In the genomic region with DNA sequence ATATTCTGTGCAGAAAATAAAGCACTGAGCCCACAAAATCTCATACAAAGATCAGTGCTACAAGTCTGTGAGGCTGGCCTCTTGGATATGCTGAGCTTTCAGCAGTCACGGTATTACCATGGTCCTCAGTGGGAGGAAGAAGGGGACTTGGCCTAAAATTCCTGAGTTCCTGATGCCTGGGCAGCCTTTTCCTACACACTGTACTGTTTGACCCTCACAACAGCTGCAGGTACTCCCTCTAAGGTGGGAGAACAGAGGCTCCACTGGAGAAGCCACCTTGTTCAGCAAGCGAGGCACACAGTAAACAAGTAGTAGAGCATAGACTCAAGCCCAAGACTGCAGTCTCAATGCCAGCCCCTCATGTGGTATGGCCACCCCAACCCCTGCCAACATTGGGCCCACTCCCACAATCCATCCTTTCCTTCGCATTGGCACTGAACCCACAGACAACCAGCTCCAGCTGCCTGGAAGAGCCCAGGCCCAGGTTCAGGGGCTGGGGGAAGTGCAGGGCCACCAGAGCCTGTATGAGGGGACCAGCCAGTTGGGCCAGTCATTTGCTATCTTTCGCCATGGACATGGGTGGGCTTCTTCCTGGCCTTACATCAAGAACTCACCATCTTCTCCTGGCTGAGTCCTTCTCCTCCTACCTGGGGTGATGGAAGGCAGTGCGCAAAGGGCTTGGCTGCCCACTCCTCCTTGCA, we compare ENCODE assay signal across 2 cellular contexts.
TF ChIP-seq lines count a peak whose summit lies in the region.

No MANE protein-coding gene starts in this region.

TF ChIP-seq in K562, 482 proteins besides CTCF, POLR2A, EP300 and RAD21:
- TF ChIP-seq, protein P1, sequence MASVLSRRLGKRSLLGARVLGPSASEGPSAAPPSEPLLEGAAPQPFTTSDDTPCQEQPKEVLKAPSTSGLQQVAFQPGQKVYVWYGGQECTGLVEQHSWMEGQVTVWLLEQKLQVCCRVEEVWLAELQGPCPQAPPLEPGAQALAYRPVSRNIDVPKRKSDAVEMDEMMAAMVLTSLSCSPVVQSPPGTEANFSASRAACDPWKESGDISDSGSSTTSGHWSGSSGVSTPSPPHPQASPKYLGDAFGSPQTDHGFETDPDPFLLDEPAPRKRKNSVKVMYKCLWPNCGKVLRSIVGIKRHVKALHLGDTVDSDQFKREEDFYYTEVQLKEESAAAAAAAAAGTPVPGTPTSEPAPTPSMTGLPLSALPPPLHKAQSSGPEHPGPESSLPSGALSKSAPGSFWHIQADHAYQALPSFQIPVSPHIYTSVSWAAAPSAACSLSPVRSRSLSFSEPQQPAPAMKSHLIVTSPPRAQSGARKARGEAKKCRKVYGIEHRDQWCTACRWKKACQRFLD (CRISPR knock-in tag; IDR thresholded peaks at IDR 0.05): 0 out of 2 replicates have a peak, but pooled peaks have one; percentile 8
- TF ChIP-seq PHTF2 (CRISPR knock-in tag; IDR thresholded peaks at IDR 0.05) (no peak), HMGN3 (IDR thresholded peaks at IDR 0.05; ENCODE audit: borderline replicate concordance, extremely low read depth, insufficient read length, low read depth, low read length) (peak; percentile 18), TBL1XR1 (IDR thresholded peaks at IDR 0.05; ENCODE audit: low read length in 2 of 2) (0 out of 4 replicates have a peak, but pooled peaks of 1 of the 2 experiments have one; percentile 0), OTX1 (CRISPR knock-in tag; IDR thresholded peaks at IDR 0.05) (no peak), FOXJ2 (tag; IDR thresholded peaks at IDR 0.05) (0 out of 2 replicates have a peak, but pooled peaks have one; percentile 8), ZNF274 (IDR thresholded peaks at IDR 0.05; ENCODE audit: borderline replicate concordance, low read depth, low read length) (0 out of 2 replicates have a peak, but pooled peaks have one; percentile 15), ATF1 (CRISPR knock-in tag; IDR thresholded peaks at IDR 0.05) (no peak), ATF1 (tag; IDR thresholded peaks at IDR 0.05) (0 out of 2 replicates have a peak, but pooled peaks have one; percentile 0), SRSF3 (IDR thresholded peaks at IDR 0.05; ENCODE audit: insufficient read depth, low read length) (no peak)
- TF ChIP-seq, protein P2, sequence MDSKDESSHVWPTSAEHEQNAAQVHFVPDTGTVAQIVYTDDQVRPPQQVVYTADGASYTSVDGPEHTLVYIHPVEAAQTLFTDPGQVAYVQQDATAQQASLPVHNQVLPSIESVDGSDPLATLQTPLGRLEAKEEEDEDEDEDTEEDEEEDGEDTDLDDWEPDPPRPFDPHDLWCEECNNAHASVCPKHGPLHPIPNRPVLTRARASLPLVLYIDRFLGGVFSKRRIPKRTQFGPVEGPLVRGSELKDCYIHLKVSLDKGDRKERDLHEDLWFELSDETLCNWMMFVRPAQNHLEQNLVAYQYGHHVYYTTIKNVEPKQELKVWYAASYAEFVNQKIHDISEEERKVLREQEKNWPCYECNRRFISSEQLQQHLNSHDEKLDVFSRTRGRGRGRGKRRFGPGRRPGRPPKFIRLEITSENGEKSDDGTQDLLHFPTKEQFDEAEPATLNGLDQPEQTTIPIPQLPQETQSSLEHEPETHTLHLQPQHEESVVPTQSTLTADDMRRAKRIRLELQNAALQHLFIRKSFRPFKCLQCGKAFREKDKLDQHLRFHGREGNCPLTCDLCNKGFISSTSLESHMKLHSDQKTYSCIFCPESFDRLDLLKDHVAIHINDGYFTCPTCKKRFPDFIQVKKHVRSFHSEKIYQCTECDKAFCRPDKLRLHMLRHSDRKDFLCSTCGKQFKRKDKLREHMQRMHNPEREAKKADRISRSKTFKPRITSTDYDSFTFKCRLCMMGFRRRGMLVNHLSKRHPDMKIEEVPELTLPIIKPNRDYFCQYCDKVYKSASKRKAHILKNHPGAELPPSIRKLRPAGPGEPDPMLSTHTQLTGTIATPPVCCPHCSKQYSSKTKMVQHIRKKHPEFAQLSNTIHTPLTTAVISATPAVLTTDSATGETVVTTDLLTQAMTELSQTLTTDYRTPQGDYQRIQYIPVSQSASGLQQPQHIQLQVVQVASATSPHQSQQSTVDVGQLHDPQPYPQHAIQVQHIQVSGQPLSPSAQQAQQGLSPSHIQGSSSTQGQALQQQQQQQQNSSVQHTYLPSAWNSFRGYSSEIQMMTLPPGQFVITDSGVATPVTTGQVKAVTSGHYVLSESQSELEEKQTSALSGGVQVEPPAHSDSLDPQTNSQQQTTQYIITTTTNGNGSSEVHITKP (IDR thresholded peaks at IDR 0.05; ENCODE audit: partially characterized antibody): peak; percentile 2

TF ChIP-seq in HepG2, 621 proteins besides CTCF, POLR2A, EP300 and RAD21 (continues in another document):
- no peak for TF ChIP-seq ZNF777 (CRISPR knock-in tag; IDR thresholded peaks at IDR 0.05)
- TF ChIP-seq FOXJ3 (CRISPR knock-in tag; IDR thresholded peaks at IDR 0.05; ENCODE audit: borderline replicate concordance): no peak
- 0 out of 2 replicates have a peak, but pooled peaks have one; percentile 36 for TF ChIP-seq THYN1 (CRISPR knock-in tag; IDR thresholded peaks at IDR 0.05; ENCODE audit: borderline replicate concordance, low read depth)
- no peak for TF ChIP-seq ZBTB3 (CRISPR knock-in tag; IDR thresholded peaks at IDR 0.05; ENCODE audit: borderline replicate concordance, low read depth)
- TF ChIP-seq, protein P3, sequence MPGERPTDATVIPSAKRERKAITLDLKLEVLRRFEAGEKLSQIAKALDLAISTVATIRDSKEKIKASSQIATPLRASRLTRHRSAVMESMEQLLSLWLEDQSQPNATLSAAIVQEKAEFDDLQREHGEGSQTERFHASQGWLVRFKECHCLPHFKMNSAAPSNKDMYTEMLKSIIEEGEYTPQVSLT (CRISPR knock-in tag; IDR thresholded peaks at IDR 0.05; ENCODE audit: borderline replicate concordance, low read depth): no peak
- TF ChIP-seq, protein P4, sequence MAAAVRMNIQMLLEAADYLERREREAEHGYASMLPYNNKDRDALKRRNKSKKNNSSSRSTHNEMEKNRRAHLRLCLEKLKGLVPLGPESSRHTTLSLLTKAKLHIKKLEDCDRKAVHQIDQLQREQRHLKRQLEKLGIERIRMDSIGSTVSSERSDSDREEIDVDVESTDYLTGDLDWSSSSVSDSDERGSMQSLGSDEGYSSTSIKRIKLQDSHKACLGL (CRISPR knock-in tag; IDR thresholded peaks at IDR 0.05): no peak
- TF ChIP-seq ZNF766 (CRISPR knock-in tag; IDR thresholded peaks at IDR 0.05; ENCODE audit: borderline replicate concordance): no peak
- TF ChIP-seq, protein P5, sequence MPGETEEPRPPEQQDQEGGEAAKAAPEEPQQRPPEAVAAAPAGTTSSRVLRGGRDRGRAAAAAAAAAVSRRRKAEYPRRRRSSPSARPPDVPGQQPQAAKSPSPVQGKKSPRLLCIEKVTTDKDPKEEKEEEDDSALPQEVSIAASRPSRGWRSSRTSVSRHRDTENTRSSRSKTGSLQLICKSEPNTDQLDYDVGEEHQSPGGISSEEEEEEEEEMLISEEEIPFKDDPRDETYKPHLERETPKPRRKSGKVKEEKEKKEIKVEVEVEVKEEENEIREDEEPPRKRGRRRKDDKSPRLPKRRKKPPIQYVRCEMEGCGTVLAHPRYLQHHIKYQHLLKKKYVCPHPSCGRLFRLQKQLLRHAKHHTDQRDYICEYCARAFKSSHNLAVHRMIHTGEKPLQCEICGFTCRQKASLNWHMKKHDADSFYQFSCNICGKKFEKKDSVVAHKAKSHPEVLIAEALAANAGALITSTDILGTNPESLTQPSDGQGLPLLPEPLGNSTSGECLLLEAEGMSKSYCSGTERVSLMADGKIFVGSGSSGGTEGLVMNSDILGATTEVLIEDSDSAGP (CRISPR knock-in tag; IDR thresholded peaks at IDR 0.05; ENCODE audit: borderline replicate concordance): peak; percentile 36; the same call in 1 of the 2 replicates
- TF ChIP-seq MTA1 (CRISPR knock-in tag; IDR thresholded peaks at IDR 0.05; ENCODE audit: borderline replicate concordance): no peak
- TF ChIP-seq SIN3B (IDR thresholded peaks at IDR 0.05; ENCODE audit: low read length): no peak
- no peak for TF ChIP-seq ZBTB38 (CRISPR knock-in tag; IDR thresholded peaks at IDR 0.05)
- TF ChIP-seq ZNF468 (CRISPR knock-in tag; IDR thresholded peaks at IDR 0.05): no peak
- TF ChIP-seq ZC3H4 (CRISPR knock-in tag; IDR thresholded peaks at IDR 0.05; ENCODE audit: borderline replicate concordance): peak; percentile 30; the same call in 1 of the 2 replicates
- TF ChIP-seq ZNF572 (CRISPR knock-in tag; IDR thresholded peaks at IDR 0.05): peak; percentile 53; the same call in 1 of the 2 replicates
- no peak for TF ChIP-seq THAP11 (CRISPR knock-in tag; IDR thresholded peaks at IDR 0.05)
- TF ChIP-seq ZNF329 (CRISPR knock-in tag; IDR thresholded peaks at IDR 0.05; ENCODE audit: low read depth): no peak
- TF ChIP-seq TCF7L2 (IDR thresholded peaks at IDR 0.05; ENCODE audit: low read depth, low read length): peak; percentile 50; the same call in 1 of the 2 replicates
- TF ChIP-seq, protein P6, sequence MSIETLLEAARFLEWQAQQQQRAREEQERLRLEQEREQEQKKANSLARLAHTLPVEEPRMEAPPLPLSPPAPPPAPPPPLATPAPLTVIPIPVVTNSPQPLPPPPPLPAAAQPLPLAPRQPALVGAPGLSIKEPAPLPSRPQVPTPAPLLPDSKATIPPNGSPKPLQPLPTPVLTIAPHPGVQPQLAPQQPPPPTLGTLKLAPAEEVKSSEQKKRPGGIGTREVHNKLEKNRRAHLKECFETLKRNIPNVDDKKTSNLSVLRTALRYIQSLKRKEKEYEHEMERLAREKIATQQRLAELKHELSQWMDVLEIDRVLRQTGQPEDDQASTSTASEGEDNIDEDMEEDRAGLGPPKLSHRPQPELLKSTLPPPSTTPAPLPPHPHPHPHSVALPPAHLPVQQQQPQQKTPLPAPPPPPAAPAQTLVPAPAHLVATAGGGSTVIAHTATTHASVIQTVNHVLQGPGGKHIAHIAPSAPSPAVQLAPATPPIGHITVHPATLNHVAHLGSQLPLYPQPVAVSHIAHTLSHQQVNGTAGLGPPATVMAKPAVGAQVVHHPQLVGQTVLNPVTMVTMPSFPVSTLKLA (IDR thresholded peaks at IDR 0.05): no peak
- TF ChIP-seq NFE2L1 (CRISPR knock-in tag; IDR thresholded peaks at IDR 0.05; ENCODE audit: borderline replicate concordance): peak; percentile 23; the same call in 1 of the 2 replicates
- no peak for TF ChIP-seq KDM2A (CRISPR knock-in tag; IDR thresholded peaks at IDR 0.05; ENCODE audit: borderline replicate concordance, low read depth)
- TF ChIP-seq, protein P7, sequence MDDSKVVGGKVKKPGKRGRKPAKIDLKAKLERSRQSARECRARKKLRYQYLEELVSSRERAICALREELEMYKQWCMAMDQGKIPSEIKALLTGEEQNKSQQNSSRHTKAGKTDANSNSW (CRISPR knock-in tag; IDR thresholded peaks at IDR 0.05; ENCODE audit: borderline replicate concordance): no peak
- TF ChIP-seq, protein P8, sequence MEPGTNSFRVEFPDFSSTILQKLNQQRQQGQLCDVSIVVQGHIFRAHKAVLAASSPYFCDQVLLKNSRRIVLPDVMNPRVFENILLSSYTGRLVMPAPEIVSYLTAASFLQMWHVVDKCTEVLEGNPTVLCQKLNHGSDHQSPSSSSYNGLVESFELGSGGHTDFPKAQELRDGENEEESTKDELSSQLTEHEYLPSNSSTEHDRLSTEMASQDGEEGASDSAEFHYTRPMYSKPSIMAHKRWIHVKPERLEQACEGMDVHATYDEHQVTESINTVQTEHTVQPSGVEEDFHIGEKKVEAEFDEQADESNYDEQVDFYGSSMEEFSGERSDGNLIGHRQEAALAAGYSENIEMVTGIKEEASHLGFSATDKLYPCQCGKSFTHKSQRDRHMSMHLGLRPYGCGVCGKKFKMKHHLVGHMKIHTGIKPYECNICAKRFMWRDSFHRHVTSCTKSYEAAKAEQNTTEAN (CRISPR knock-in tag; conservative IDR thresholded peaks at IDR 0.05): no peak
- no peak for TF ChIP-seq ZNF768 (CRISPR knock-in tag; IDR thresholded peaks at IDR 0.05)
- no peak for TF ChIP-seq ZNF333 (CRISPR knock-in tag; IDR thresholded peaks at IDR 0.05; ENCODE audit: borderline replicate concordance)
- TF ChIP-seq SSRP1 (CRISPR knock-in tag; IDR thresholded peaks at IDR 0.05): 0 out of 2 replicates have a peak, but pooled peaks have one; percentile 46
- 0 out of 2 replicates have a peak, but pooled peaks have one; percentile 47 for TF ChIP-seq SNAPC2 (CRISPR knock-in tag; IDR thresholded peaks at IDR 0.05)
- no peak for TF ChIP-seq ZMYM2 (CRISPR knock-in tag; IDR thresholded peaks at IDR 0.05)
- peak; percentile 15; the same call in 1 of the 2 replicates for TF ChIP-seq ZNF543 (CRISPR knock-in tag; IDR thresholded peaks at IDR 0.05)
- TF ChIP-seq ZNF792 (CRISPR knock-in tag; IDR thresholded peaks at IDR 0.05): no peak
- TF ChIP-seq KAT7 (CRISPR knock-in tag; IDR thresholded peaks at IDR 0.05; ENCODE audit: borderline replicate concordance): peak; percentile 71; the same call in 1 of the 2 replicates
- no peak for TF ChIP-seq HNF4A (CRISPR knock-in tag; IDR thresholded peaks at IDR 0.05)
- no peak; the same call in 1 of the 2 replicates for TF ChIP-seq NCOA2 (CRISPR knock-in tag; IDR thresholded peaks at IDR 0.05)
- TF ChIP-seq, protein P9, sequence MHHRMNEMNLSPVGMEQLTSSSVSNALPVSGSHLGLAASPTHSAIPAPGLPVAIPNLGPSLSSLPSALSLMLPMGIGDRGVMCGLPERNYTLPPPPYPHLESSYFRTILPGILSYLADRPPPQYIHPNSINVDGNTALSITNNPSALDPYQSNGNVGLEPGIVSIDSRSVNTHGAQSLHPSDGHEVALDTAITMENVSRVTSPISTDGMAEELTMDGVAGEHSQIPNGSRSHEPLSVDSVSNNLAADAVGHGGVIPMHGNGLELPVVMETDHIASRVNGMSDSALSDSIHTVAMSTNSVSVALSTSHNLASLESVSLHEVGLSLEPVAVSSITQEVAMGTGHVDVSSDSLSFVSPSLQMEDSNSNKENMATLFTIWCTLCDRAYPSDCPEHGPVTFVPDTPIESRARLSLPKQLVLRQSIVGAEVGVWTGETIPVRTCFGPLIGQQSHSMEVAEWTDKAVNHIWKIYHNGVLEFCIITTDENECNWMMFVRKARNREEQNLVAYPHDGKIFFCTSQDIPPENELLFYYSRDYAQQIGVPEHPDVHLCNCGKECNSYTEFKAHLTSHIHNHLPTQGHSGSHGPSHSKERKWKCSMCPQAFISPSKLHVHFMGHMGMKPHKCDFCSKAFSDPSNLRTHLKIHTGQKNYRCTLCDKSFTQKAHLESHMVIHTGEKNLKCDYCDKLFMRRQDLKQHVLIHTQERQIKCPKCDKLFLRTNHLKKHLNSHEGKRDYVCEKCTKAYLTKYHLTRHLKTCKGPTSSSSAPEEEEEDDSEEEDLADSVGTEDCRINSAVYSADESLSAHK (CRISPR knock-in tag; IDR thresholded peaks at IDR 0.05; ENCODE audit: borderline replicate concordance): no peak
- 0 out of 2 replicates have a peak, but pooled peaks have one; percentile 22 for TF ChIP-seq SP4 (CRISPR knock-in tag; IDR thresholded peaks at IDR 0.05)
- TF ChIP-seq TMF1 (CRISPR knock-in tag; IDR thresholded peaks at IDR 0.05; ENCODE audit: low read depth): no peak
- no peak for TF ChIP-seq XBP1 (CRISPR knock-in tag; IDR thresholded peaks at IDR 0.05)
- TF ChIP-seq, protein P10, sequence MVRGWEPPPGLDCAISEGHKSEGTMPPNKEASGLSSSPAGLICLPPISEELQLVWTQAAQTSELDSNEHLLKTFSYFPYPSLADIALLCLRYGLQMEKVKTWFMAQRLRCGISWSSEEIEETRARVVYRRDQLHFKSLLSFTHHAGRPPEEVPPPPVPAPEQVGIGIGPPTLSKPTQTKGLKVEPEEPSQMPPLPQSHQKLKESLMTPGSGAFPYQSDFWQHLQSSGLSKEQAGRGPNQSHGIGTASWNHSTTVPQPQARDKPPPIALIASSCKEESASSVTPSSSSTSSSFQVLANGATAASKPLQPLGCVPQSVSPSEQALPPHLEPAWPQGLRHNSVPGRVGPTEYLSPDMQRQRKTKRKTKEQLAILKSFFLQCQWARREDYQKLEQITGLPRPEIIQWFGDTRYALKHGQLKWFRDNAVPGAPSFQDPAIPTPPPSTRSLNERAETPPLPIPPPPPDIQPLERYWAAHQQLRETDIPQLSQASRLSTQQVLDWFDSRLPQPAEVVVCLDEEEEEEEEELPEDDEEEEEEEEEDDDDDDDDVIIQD (CRISPR knock-in tag; IDR thresholded peaks at IDR 0.05; ENCODE audit: low read depth): no peak
- TF ChIP-seq MAF1 (CRISPR knock-in tag; IDR thresholded peaks at IDR 0.05; ENCODE audit: borderline replicate concordance): no peak
- no peak for TF ChIP-seq ZNF274 (CRISPR knock-in tag; IDR thresholded peaks at IDR 0.05)
- TF ChIP-seq REL (CRISPR knock-in tag; conservative IDR thresholded peaks at IDR 0.05): no peak
